Comparison of ENCODE assay signal across 30 cellular contexts in genomic region chr3:155809181-155809580, GRCh38. TPM values are rescaled to one million over a fixed set of nuclear protein-coding genes. Genes with fewer than 3 reads are reported as not detected.
DNase-seq lines count a peak whose midpoint lies in the region; ATAC-seq, FAIRE-seq and TF ChIP-seq lines count a peak whose summit lies in the region.
"Had no signal": no experiment of that assay in that cellular context is flagged by ENCODE, and none has a peak within 500 bp of the region (broad histone marks: within the 10 kb centered on the region; RNA-seq: fewer than 3 reads in every experiment).

No MANE protein-coding gene starts in this region.

- in situ Hi-C loops in HepG2 (cut with HindIII; ENCODE audit: extremely low pct_ligation_motif_present, low pct_unique_long_range_greater_than_20kb), result loop anchor here (5.0 kb wide), 1 partner anchor 53 kb away; no protein-coding TSS in a partner anchor

- H3K27ac ChIP-seq in HepG2 (ENCODE audit: extremely low read length, insufficient read depth, low read length) (no peak overlapping the region), right lobe of liver (no peak overlapping the region), prostate gland (no peak overlapping the region), PC-9 (no peak overlapping the region)
- H3K27ac ChIP-seq: pancreas, WERI-Rb-1 had no signal

- CTCF ChIA-PET in HepG2 (lab: Yijun Ruan, JAX; ENCODE audit: low intra/inter-chr PET ratio, low total read pairs) (no interaction called here), PC-9 (lab: Charles Lee) (no interaction called here)

- BruUV-seq in HepG2 (replicated peaks; lab: Mats Ljungman, UMichigan) (no TSS peak), PC-9 (replicated peaks; lab: Mats Ljungman, UMichigan) (no TSS peak)

- intact Hi-C loops in HepG2 (cut with micrococcal nuclease; ENCODE audit: unreplicated experiment) (no loop called here), right lobe of liver (cut with DNase I) (no loop called here), prostate gland (cut with DNase I) (loop anchor here (5.0 kb wide), 2 partner anchors 43 to 63 kb away; partner anchors contain the start of genes GMPS and SLC33A1), PC-9 (cut with micrococcal nuclease; ENCODE audit: unreplicated experiment) (loop anchor here (10.0 kb wide), 1 partner anchor 64 kb away; the partner anchor contains the start of gene PLCH1)

- TF ChIP-seq EP300 in HepG2 (IDR thresholded peaks at IDR 0.05; ENCODE audit: low read depth in 2 of 2, low read length in 2 of 2) (no peak), HepG2 (CRISPR knock-in tag; IDR thresholded peaks at IDR 0.05; ENCODE audit: borderline replicate concordance) (no peak)

- POLR2A ChIA-PET in HepG2 (lab: Yijun Ruan, JAX), result no interaction called here
- POLR2A ChIA-PET in PC-9 (lab: Charles Lee; ENCODE audit: unreplicated experiment), result no interaction called here

- peaks cover 13% of the 10 kb centered on the region for H3K4me1 ChIP-seq in HepG2 (ENCODE audit: insufficient read depth, low read length)
- H3K4me1 ChIP-seq in right lobe of liver, result peaks cover 0 to 5% (median 2%) of the 10 kb centered on the region in 4 donors
- no peaks in the 10 kb centered on the region for H3K4me1 ChIP-seq in prostate gland (replicated peaks)
- H3K4me1 ChIP-seq in PC-9 (replicated peaks; ENCODE audit: insufficient read depth), result peaks cover 5% of the 10 kb centered on the region; the same call in 1 of the 2 replicates

- no peak for FAIRE-seq in HepG2 (lab: Jason Lieb, UNC)
- FAIRE-seq: colon, frontal cortex, pancreas, RCC 7860, small intestine had no signal

- no peak overlapping the region for H3K4me3 ChIP-seq in HepG2 (replicated peaks in 1 of 3; ENCODE audit: insufficient read depth in 1 of 3, low read depth in 2 of 3, low read length in 3 of 3)
- no peak overlapping the region for H3K4me3 ChIP-seq in right lobe of liver
- H3K4me3 ChIP-seq in fibroblast of pulmonary artery (replicated peaks; ENCODE audit: low read depth, low read length), result no peak overlapping the region
- no peak overlapping the region for H3K4me3 ChIP-seq in prostate gland
- H3K4me3 ChIP-seq in PC-9, result no peak overlapping the region
- H3K4me3 ChIP-seq: pancreas had no signal

- H3K9ac ChIP-seq in HepG2 (ENCODE audit: insufficient read depth, low read depth, low read length), result no peak overlapping the region

- ATAC-seq in HepG2, result no peak
- ATAC-seq in right lobe of liver, result no peak
- ATAC-seq: pancreas; stimulated activated naive B cell treated with anti-CD40 and anti-IgM and Interleukin-4, amounts not matched to agents 10 μg/mL and 1 μg/mL and 100 μg/mL, for 72 hours had no signal

- no peaks in the 10 kb centered on the region for H3K36me3 ChIP-seq in HepG2 (replicated peaks in 1 of 2; ENCODE audit: control insufficient read depth in 1 of 2, insufficient read depth in 2 of 2, low read length in 2 of 2)
- no peaks in the 10 kb centered on the region for H3K36me3 ChIP-seq in right lobe of liver
- no peaks in the 10 kb centered on the region for H3K36me3 ChIP-seq in prostate gland
- H3K36me3 ChIP-seq in PC-9 (ENCODE audit: low read depth), result no peaks in the 10 kb centered on the region
- H3K36me3 ChIP-seq: pancreas, WERI-Rb-1 had no signal

- H3K27me3 ChIP-seq in HepG2 (ENCODE audit: control insufficient read depth in 1 of 2, insufficient read depth in 2 of 2, low read length in 2 of 2), result no peaks in the 10 kb centered on the region
- no peaks in the 10 kb centered on the region for H3K27me3 ChIP-seq in right lobe of liver
- no peaks in the 10 kb centered on the region for H3K27me3 ChIP-seq in prostate gland (replicated peaks; ENCODE audit: insufficient read depth)
- no peaks in the 10 kb centered on the region for H3K27me3 ChIP-seq in PC-9 (ENCODE audit: insufficient read depth, low read depth)
- H3K27me3 ChIP-seq: pancreas had no signal

- H3K9me3 ChIP-seq in HepG2 (ENCODE audit: low read length), result no peaks in the 10 kb centered on the region
- no peaks in the 10 kb centered on the region for H3K9me3 ChIP-seq in right lobe of liver
- H3K9me3 ChIP-seq in prostate gland, result no peaks in the 10 kb centered on the region
- H3K9me3 ChIP-seq in PC-9 (ENCODE audit: insufficient read depth, low read depth), result no peaks in the 10 kb centered on the region
- H3K9me3 ChIP-seq: pancreas had no signal

- no peaks in the 10 kb centered on the region for H3K9me2 ChIP-seq in PC-9 (ENCODE audit: insufficient read depth)

- TF ChIP-seq CTCF in HepG2 (CRISPR knock-in tag; IDR thresholded peaks at IDR 0.05), result no peak
- TF ChIP-seq CTCF in right lobe of liver (IDR thresholded peaks at IDR 0.05), result no peak
- no peak for TF ChIP-seq CTCF in fibroblast of pulmonary artery (IDR thresholded peaks at IDR 0.05; ENCODE audit: low read length, missing control alignments)
- no peak for TF ChIP-seq CTCF in prostate gland (IDR thresholded peaks at IDR 0.05)
- TF ChIP-seq CTCF in PC-9 (conservative IDR thresholded peaks at IDR 0.05), result no peak

- H2AFZ ChIP-seq in HepG2 (ENCODE audit: low read length), result no peak overlapping the region
- H2AFZ ChIP-seq in PC-9, result no peak overlapping the region

- no peak for DNase-seq in HepG2 (ENCODE audit: low spot score)
- no peak for DNase-seq in right lobe of liver
- peak; percentile 37 for DNase-seq in amniotic epithelial cell (ENCODE audit: low read depth)
- peak; percentile 38 for DNase-seq in fibroblast of pulmonary artery (ENCODE audit: low read depth)
- no peak for DNase-seq in DMS114 treated with DMSO at 0.1 percent for 48 hours (lab: John Stamatoyannopoulos, UW; ENCODE audit: unreplicated experiment)
- no peak for DNase-seq in NCI-H1930 (lab: John Stamatoyannopoulos, UW)
- DNase-seq in prostate gland (ENCODE audit: low spot score), result no peak
- no peak for DNase-seq in PC-9
- DNase-seq: 8988T; activated CD4-positive, alpha-beta T cell treated with anti-CD3 and anti-CD28 coated beads for 48 hours; amygdala; CD4-positive, CD25-positive, alpha-beta regulatory T cell; DND-41; effector CD4-positive, alpha-beta T cell; erythroblast; Karpas-422; NCI-H1417; NCI-H2081; NCI-H345; NCI-H69; pancreas; retina; SIG-M5; small intestine; stimulated activated naive B cell treated with anti-CD40 and anti-IgM and Interleukin-4, amounts not matched to agents 10 μg/mL and 1 μg/mL and 100 μg/mL, for 72 hours; T1000; WERI-Rb-1 had no signal

- no peak for TF ChIP-seq POLR2A in HepG2 (IDR thresholded peaks at IDR 0.05; ENCODE audit: insufficient read depth in 1 of 2, low read depth in 2 of 2, low read length in 2 of 2)
- no peak for TF ChIP-seq POLR2A in right lobe of liver (IDR thresholded peaks at IDR 0.05)
- no peak for TF ChIP-seq POLR2A in prostate gland (IDR thresholded peaks at IDR 0.05)

- H3K4me2 ChIP-seq in HepG2 (ENCODE audit: low read depth, low read length) (no peak overlapping the region), PC-9 (no peak overlapping the region)

- H4K20me1 ChIP-seq in HepG2 (ENCODE audit: insufficient read depth, low read length) (no peaks in the 10 kb centered on the region), PC-9 (ENCODE audit: insufficient read depth) (no peaks in the 10 kb centered on the region)

- TF ChIP-seq RAD21 in HepG2 (CRISPR knock-in tag; IDR thresholded peaks at IDR 0.05), result no peak

- no peaks in the 10 kb centered on the region for H3K79me2 ChIP-seq in HepG2 (ENCODE audit: insufficient read depth, low read length)
- no peaks in the 10 kb centered on the region for H3K79me2 ChIP-seq in PC-9 (ENCODE audit: low read depth)

- peaks cover 9% of the 10 kb centered on the region; the same call in 1 of the 2 replicates for H3F3A ChIP-seq in PC-9 (ENCODE audit: insufficient read depth, low read depth)

RNA-seq across cellular contexts. Expression of gene C3orf33, which starts 3.1 kb away (rescaled TPM):
- total RNA-seq in HepG2 (2016; rRNA removed; fragmentation: Illumina TruSeq; extraction: Trizol) (8.2 and 12.6 TPM in 2 replicates), right lobe of liver (1 to 10 TPM; 1.3 to 1.9 (median 1.5) TPM), prostate gland (1 to 10 TPM; 4.9 to 7.6 TPM), PC-9 (2021) (1.1 and 2.3 TPM in 2 replicates)
- total RNA-seq in HepG2 (2016; cell fraction: cytosol; rRNA removed; fragmentation: Illumina TruSeq; extraction: Trizol; ENCODE audit: low read depth), result 3.1 and 3.4 TPM in 2 replicates
- 7.7 and 10.9 TPM in 2 replicates for total RNA-seq in HepG2 (2016; cell fraction: insoluble cytoplasmic fraction; rRNA removed; fragmentation: Illumina TruSeq; extraction: Trizol)
- 5.6 TPM in 2 replicates for total RNA-seq in HepG2 (2016; cell fraction: membrane; rRNA removed; fragmentation: Illumina TruSeq; extraction: Trizol)
- 9.8 and 9.9 TPM in 2 replicates for total RNA-seq in HepG2 (2016; cell fraction: nucleus; rRNA removed; fragmentation: Illumina TruSeq; extraction: Trizol)
- polyA plus RNA-seq in HepG2 (2011; rRNA removed), result 8.7 and 9.2 TPM in 2 replicates
- polyA plus RNA-seq in HepG2 (2011; cell fraction: cytosol; rRNA removed), result 6.4 and 11.5 TPM in 2 replicates
- 1.3 and 3.3 TPM in 2 replicates for polyA plus RNA-seq in HepG2 (2011; cell fraction: nucleus; rRNA removed)
- 8.3 and 11.4 TPM in 2 replicates for polyA plus RNA-seq in HepG2 (2012)
- polyA plus RNA-seq in HepG2 (2016; cell fraction: cytosol; fragmentation: Illumina TruSeq; extraction: Trizol; ENCODE audit: low read depth), result 1.7 and 1.9 TPM in 2 replicates
- 8.0 and 11.1 TPM in 2 replicates for polyA plus RNA-seq in HepG2 (2016; cell fraction: insoluble cytoplasmic fraction; fragmentation: Illumina TruSeq; extraction: Trizol; ENCODE audit: low read depth)
- polyA plus RNA-seq in HepG2 (2016; cell fraction: membrane; fragmentation: Illumina TruSeq; extraction: Trizol; ENCODE audit: low read depth), result 3.3 and 3.9 TPM in 2 replicates
- polyA plus RNA-seq in HepG2 (2016; cell fraction: nucleus; fragmentation: Illumina TruSeq; extraction: Trizol; ENCODE audit: insufficient read depth, low read depth), result 18.2 and 19.4 TPM in 2 replicates
- polyA minus RNA-seq in HepG2 (2011; rRNA and poly(A)+ RNA removed; ENCODE audit: low replicate concordance), result 1.6 and 2.0 TPM in 2 replicates
- 3.7 and 5.0 TPM in 2 replicates for polyA minus RNA-seq in HepG2 (2011; cell fraction: cytosol; rRNA and poly(A)+ RNA removed)
- polyA minus RNA-seq in HepG2 (2011; cell fraction: nucleus; rRNA and poly(A)+ RNA removed), result 2.2 and 3.5 TPM in 2 replicates

RNA-seq across cellular contexts. Expression of gene SLC33A1, which starts 45.0 kb away (rescaled TPM):
- total RNA-seq in HepG2 (2016; rRNA removed; fragmentation: Illumina TruSeq; extraction: Trizol) (23.2 and 32.1 TPM in 2 replicates), right lobe of liver (10 to 100 TPM; 31.9 to 43.1 (median 34.2) TPM), prostate gland (10 to 100 TPM; 43.4 to 43.9 TPM), PC-9 (2021) (22.4 and 28.6 TPM in 2 replicates)
- 15.0 and 15.7 TPM in 2 replicates for total RNA-seq in HepG2 (2016; cell fraction: cytosol; rRNA removed; fragmentation: Illumina TruSeq; extraction: Trizol; ENCODE audit: low read depth)
- total RNA-seq in HepG2 (2016; cell fraction: insoluble cytoplasmic fraction; rRNA removed; fragmentation: Illumina TruSeq; extraction: Trizol), result 20.0 and 30.4 TPM in 2 replicates
- total RNA-seq in HepG2 (2016; cell fraction: membrane; rRNA removed; fragmentation: Illumina TruSeq; extraction: Trizol), result 13.4 and 14.1 TPM in 2 replicates
- total RNA-seq in HepG2 (2016; cell fraction: nucleus; rRNA removed; fragmentation: Illumina TruSeq; extraction: Trizol), result 34.2 and 38.9 TPM in 2 replicates
- polyA plus RNA-seq in HepG2 (2011; rRNA removed), result 20.0 and 22.8 TPM in 2 replicates
- 13.2 and 17.0 TPM in 2 replicates for polyA plus RNA-seq in HepG2 (2011; cell fraction: cytosol; rRNA removed)
- polyA plus RNA-seq in HepG2 (2011; cell fraction: nucleus; rRNA removed), result 23.1 and 27.5 TPM in 2 replicates
- polyA plus RNA-seq in HepG2 (2012), result 19.9 and 20.4 TPM in 2 replicates
- polyA plus RNA-seq in HepG2 (2016; cell fraction: cytosol; fragmentation: Illumina TruSeq; extraction: Trizol; ENCODE audit: low read depth), result 1.7 and 1.8 TPM in 2 replicates
- 12.8 and 13.1 TPM in 2 replicates for polyA plus RNA-seq in HepG2 (2016; cell fraction: insoluble cytoplasmic fraction; fragmentation: Illumina TruSeq; extraction: Trizol; ENCODE audit: low read depth)
- polyA plus RNA-seq in HepG2 (2016; cell fraction: membrane; fragmentation: Illumina TruSeq; extraction: Trizol; ENCODE audit: low read depth), result 3.7 and 4.3 TPM in 2 replicates
- 31.5 and 32.2 TPM in 2 replicates for polyA plus RNA-seq in HepG2 (2016; cell fraction: nucleus; fragmentation: Illumina TruSeq; extraction: Trizol; ENCODE audit: insufficient read depth, low read depth)
- 35.3 and 36.9 TPM in 2 replicates for polyA minus RNA-seq in HepG2 (2011; rRNA and poly(A)+ RNA removed; ENCODE audit: low replicate concordance)
- polyA minus RNA-seq in HepG2 (2011; cell fraction: cytosol; rRNA and poly(A)+ RNA removed), result 26.3 and 34.0 TPM in 2 replicates
- polyA minus RNA-seq in HepG2 (2011; cell fraction: nucleus; rRNA and poly(A)+ RNA removed), result 37.9 and 43.0 TPM in 2 replicates

Comparison
In these comparisons a context has a peak if more than half of its experiments do, and no peak if none do; other contexts are left out.
1. DNase-seq: peak in amniotic epithelial cell (single experiment) and fibroblast of pulmonary artery (single experiment); none in HepG2 (single experiment), right lobe of liver (0 of 3), DMS114 treated with DMSO at 0.1 percent for 48 hours (single experiment), NCI-H1930 (0 of 2), prostate gland (single experiment) and PC-9 (0 of 2).
2. intact Hi-C loops: an anchor here in prostate gland (5.0 kb wide) and PC-9 (10.0 kb wide); none called in HepG2 and right lobe of liver.